ENCODE assay signal across 9 cellular contexts in genomic region chr10:34655286-34656170, GRCh38.
DNase-seq lines count a peak whose midpoint lies in the region; ATAC-seq and TF ChIP-seq lines count a peak whose summit lies in the region.
"Had no signal": no experiment of that assay in that cellular context is flagged by ENCODE, and none has a peak within 500 bp of the region (broad histone marks: within the 10 kb centered on the region; RNA-seq: fewer than 3 reads in every experiment).

No MANE protein-coding gene starts in this region.

- peaks cover 12% of the 10 kb centered on the region; the same call in 1 of the 2 replicates for H3K4me1 ChIP-seq in MM.1S (ENCODE audit: low read length)

- H3K27me3 ChIP-seq in BJ (ENCODE audit: control insufficient read depth, insufficient read depth, low read length) (no peaks in the 10 kb centered on the region), MM.1S (replicated peaks; ENCODE audit: insufficient read depth, low read length) (no peaks in the 10 kb centered on the region)
- H3K27me3 ChIP-seq: neutrophil had no signal

- H3K36me3 ChIP-seq in BJ (ENCODE audit: control insufficient read depth, insufficient read depth, low read length) (no peaks in the 10 kb centered on the region), MM.1S (replicated peaks; ENCODE audit: insufficient read depth, low read length) (no peaks in the 10 kb centered on the region)
- H3K36me3 ChIP-seq: neutrophil had no signal

- no peak for ATAC-seq in HG02763 (IDR thresholded peaks at IDR 0.05; ENCODE audit: unreplicated experiment)

- H3K9me3 ChIP-seq in MM.1S (replicated peaks; ENCODE audit: insufficient read depth, low read length), result no peaks in the 10 kb centered on the region
- H3K9me3 ChIP-seq: neutrophil had no signal

- POLR2A ChIA-PET in BJ (lab: Charles Lee), result interaction anchor here (0.6 kb wide), 1 partner anchor 1633 kb away, joined by 3 read pairs; no protein-coding TSS in a partner anchor

- H2AFZ ChIP-seq in MM.1S (ENCODE audit: low read length), result no peak overlapping the region

- H3K4me2 ChIP-seq in MM.1S (ENCODE audit: low read depth, low read length), result no peak overlapping the region

- H3F3A ChIP-seq in MM.1S (ENCODE audit: insufficient read depth, low read length), result no peaks in the 10 kb centered on the region; the same call in 1 of the 2 replicates

- DNase-seq in BJ (ENCODE audit: low read depth), result peak; percentile 41
- DNase-seq in MM.1S, result peak; percentile 62
- DNase-seq in SKM-1 treated with dmso at 0.1 percent for 144 hours (lab: John Stamatoyannopoulos, UW; ENCODE audit: unreplicated experiment), result peak; percentile 24
- peak; percentile 91 for DNase-seq in fibroblast of peridontal ligament (ENCODE audit: extremely low read depth)
- DNase-seq in pons (ENCODE audit: low spot score), result peak; percentile 53
- DNase-seq in NCI-H1930 (lab: John Stamatoyannopoulos, UW), result no peak

- peaks cover 63% of the 10 kb centered on the region for H3K79me2 ChIP-seq in MM.1S (ENCODE audit: low read length)

- H3K27ac ChIP-seq in MM.1S (ENCODE audit: low read length), result no peak overlapping the region
- H3K27ac ChIP-seq: neutrophil had no signal

- TF ChIP-seq CTCF in BJ (IDR thresholded peaks at IDR 0.05; ENCODE audit: insufficient read depth, low read depth, low read length), result peak; percentile 76
- TF ChIP-seq CTCF in GM12872 (IDR thresholded peaks at IDR 0.05; ENCODE audit: insufficient read depth, low read depth, low read length), result peak; percentile 73
- TF ChIP-seq CTCF in MM.1S (IDR thresholded peaks at IDR 0.05; ENCODE audit: low read length), result peak; percentile 72

- no peaks in the 10 kb centered on the region for H3K9me2 ChIP-seq in MM.1S (replicated peaks; ENCODE audit: insufficient read depth, low read length)

- no peak overlapping the region for H3K9ac ChIP-seq in MM.1S (ENCODE audit: low read length)

- H3K4me3 ChIP-seq in BJ (ENCODE audit: low read depth, low read length), result no peak overlapping the region
- no peak overlapping the region for H3K4me3 ChIP-seq in MM.1S (ENCODE audit: low read length)

- CTCF ChIA-PET in BJ (lab: Yijun Ruan, JAX), result interaction anchor here (0.6 to 3.3 kb wide), 15 partner anchors 8 to 381 kb away, joined by 3 to 20 read pairs (median 4); no protein-coding TSS in a partner anchor

- peaks cover 22% of the 10 kb centered on the region for H4K20me1 ChIP-seq in MM.1S (ENCODE audit: insufficient read depth, low read length)

Comparison
In these comparisons a context has a peak if more than half of its experiments do, and no peak if none do; other contexts are left out.
1. DNase-seq: peak in BJ (single experiment), MM.1S (single experiment), SKM-1 treated with dmso at 0.1 percent for 144 hours (single experiment), fibroblast of peridontal ligament (single experiment) and pons (single experiment); none in NCI-H1930 (0 of 2).
2. Peak in every context shown above with its lines, with median percentiles within 50 percentile points of each other: CTCF ChIP-seq.